26 cellular contexts compared by ENCODE assay signal in the genomic region with DNA sequence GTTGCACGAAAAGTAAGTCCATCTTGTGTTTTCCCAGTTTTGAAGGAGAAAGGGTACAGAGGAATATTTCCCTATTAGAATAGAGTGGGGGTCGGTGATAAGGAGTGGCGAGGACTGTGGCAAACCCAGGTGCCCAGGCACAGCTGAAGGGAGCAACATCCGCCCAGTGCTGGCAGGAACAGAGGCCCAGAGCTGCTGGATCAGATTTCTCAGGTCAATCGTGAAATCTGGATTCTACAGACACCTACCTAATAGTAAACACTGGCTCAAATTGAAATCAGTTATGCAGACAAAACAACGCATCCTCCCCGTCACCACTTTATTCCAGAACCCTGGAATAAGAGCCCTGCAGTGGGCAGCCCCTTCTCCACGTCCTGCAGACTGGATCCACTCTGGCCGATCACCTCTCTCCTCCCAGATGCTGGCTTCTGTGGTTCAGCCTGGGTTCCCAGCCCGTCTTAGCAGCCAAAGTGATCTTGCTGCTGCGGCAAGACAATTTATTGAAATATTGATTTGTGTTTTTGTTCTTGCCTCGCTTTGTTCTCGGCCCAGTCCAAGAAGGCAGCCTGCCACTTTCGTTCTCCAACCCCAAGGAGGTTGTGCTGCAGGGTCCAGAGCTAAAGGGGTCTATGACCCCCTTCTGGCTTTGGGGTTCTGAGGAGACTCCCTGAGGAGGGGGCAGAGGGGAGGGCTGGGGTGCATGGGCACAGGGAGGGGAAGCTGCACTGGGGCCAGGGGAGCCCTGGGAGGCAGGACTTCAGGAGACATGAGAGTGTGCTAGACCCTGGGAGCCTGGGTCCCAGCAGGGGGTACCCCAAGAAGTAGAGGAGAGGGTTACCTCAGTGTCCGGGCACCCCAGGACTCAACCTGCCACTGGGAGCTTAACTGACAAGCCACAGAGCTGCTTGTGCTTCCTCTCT.
"Had no signal": no experiment of that assay in that cellular context is flagged by ENCODE, and none has a peak within 500 bp of the region (broad histone marks: within the 10 kb centered on the region; RNA-seq: fewer than 3 reads in every experiment).

No MANE protein-coding gene starts in this region.

- DNase-seq: activated CD4-positive, alpha-beta T cell treated with anti-CD3 and anti-CD28 coated beads, Interleukin-2, amount 10 ng/mL, durations not matched to agents 24 days and 14 days; activated CD4-positive, CD25-positive, alpha-beta regulatory T cell; activated CD8-positive, alpha-beta memory T cell treated with anti-CD3 and anti-CD28 coated beads, Interleukin-2, amount 50 U/mL, for 48 hours; activated CD8-positive, alpha-beta T cell treated with anti-CD3 and anti-CD28 coated beads, Interleukin-2, amount 10 ng/mL, durations not matched to agents 7 days and 5 days; activated gamma-delta T cell treated with Interleukin-2 at 50 U/mL for 16 hours; activated T-cell treated with anti-CD3 and anti-CD28 coated beads, Interleukin-2, amount 50 U/mL, for 48 hours; central memory CD4-positive, alpha-beta T cell; colonic mucosa; erythroblast; foreskin melanocyte; glutamatergic neuron; hypothalamus; mesenchymal stem cell; retina; SHP77 treated with DMSO at 0.1 percent for 48 hours; small intestine; stimulated activated CD4-positive, alpha-beta T cell treated with anti-CD3 and anti-CD28 coated beads, Interleukin-4, amount 100 ng/mL, for 24 hours; T-cell; testis had no signal

- H3K36me3 Mint-ChIP-seq: brain; naive thymus-derived CD8-positive, alpha-beta T cell; stimulated activated memory B cell treated with anti-CD40 and anti-IgM and Interleukin-4, amounts not matched to agents 10 μg/mL and 1 μg/mL and 100 μg/mL, for 72 hours; T-cell; type B pancreatic cell had no signal

- H3K4me1 Mint-ChIP-seq: activated CD4-positive, alpha-beta T cell treated with anti-CD3 and anti-CD28 coated beads, Interleukin-2, amount 10 ng/mL, durations not matched to agents 24 days and 14 days had no signal

- H3K9me3 Mint-ChIP-seq: T-cell, type B pancreatic cell had no signal

- H3K9me3 ChIP-seq: colonic mucosa, testis had no signal

- H3K4me1 ChIP-seq: colonic mucosa had no signal

- H3K4me3 Mint-ChIP-seq: activated CD4-positive, alpha-beta T cell treated with anti-CD3 and anti-CD28 coated beads, Interleukin-2, amount 10 ng/mL, durations not matched to agents 24 days and 14 days; activated CD8-positive, alpha-beta T cell treated with anti-CD3 and anti-CD28 coated beads, Interleukin-2, amount 10 ng/mL, durations not matched to agents 7 days and 5 days; brain; stimulated activated memory B cell treated with anti-CD40 and anti-IgM and Interleukin-4, amounts not matched to agents 10 μg/mL and 1 μg/mL and 100 μg/mL, for 72 hours; T-cell; type B pancreatic cell had no signal

- FAIRE-seq: keratinocyte, small intestine had no signal

- H3K27ac Mint-ChIP-seq: activated CD4-positive, alpha-beta T cell treated with anti-CD3 and anti-CD28 coated beads, Interleukin-2, amount 10 ng/mL, durations not matched to agents 24 days and 14 days; activated CD8-positive, alpha-beta T cell treated with anti-CD3 and anti-CD28 coated beads, Interleukin-2, amount 10 ng/mL, durations not matched to agents 7 days and 5 days; stimulated activated memory B cell treated with anti-CD40 and anti-IgM and Interleukin-4, amounts not matched to agents 10 μg/mL and 1 μg/mL and 100 μg/mL, for 72 hours; T-cell; type B pancreatic cell had no signal

- H3K27ac ChIP-seq: colonic mucosa, left lung, testis had no signal

- H3K36me3 ChIP-seq: colonic mucosa, left lung had no signal

- H3K27me3 Mint-ChIP-seq: activated CD4-positive, alpha-beta T cell treated with anti-CD3 and anti-CD28 coated beads, Interleukin-2, amount 10 ng/mL, durations not matched to agents 24 days and 14 days had no signal

- H3K27me3 ChIP-seq: colonic mucosa, testis had no signal

- H3K4me3 ChIP-seq: colonic mucosa, left lung, testis had no signal

- ATAC-seq: activated CD8-positive, alpha-beta T cell treated with anti-CD3 and anti-CD28 coated beads, Interleukin-2, amount 10 ng/mL, durations not matched to agents 7 days and 5 days; left lung; naive thymus-derived CD8-positive, alpha-beta T cell; SK-N-SH treated with all-trans-retinoic acid at 6 μM for 48 hours; stimulated activated memory B cell treated with anti-CD40 and anti-IgM and Interleukin-4, amounts not matched to agents 10 μg/mL and 1 μg/mL and 100 μg/mL, for 72 hours; T-cell had no signal
